31 cellular contexts compared by ENCODE assay signal in the genomic region with DNA sequence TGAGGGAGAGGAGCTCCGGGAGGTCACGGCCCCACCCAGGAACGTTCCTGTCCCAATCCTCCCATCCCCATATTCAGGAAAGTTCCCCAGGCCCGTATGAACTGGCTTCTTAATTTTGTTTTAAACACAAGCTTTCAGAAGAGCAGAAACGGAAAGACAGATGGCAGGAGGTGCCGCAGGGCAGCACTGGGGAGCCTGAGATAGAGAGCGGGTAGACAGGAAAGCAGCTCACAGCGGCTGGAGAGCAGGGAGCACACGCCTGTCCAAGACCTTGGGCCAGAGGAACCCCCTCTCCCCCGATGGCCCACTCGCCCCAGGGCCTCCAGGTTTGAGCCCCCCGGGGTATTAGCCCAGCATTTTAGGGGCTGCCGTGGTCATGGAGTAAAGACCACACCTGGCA.
"Had no signal": no experiment of that assay in that cellular context is flagged by ENCODE, and none has a peak within 500 bp of the region (broad histone marks: within the 10 kb centered on the region; RNA-seq: fewer than 3 reads in every experiment).

No MANE protein-coding gene starts in this region.

- H3K9me3 ChIP-seq: ascending aorta, heart left ventricle, left lung, mucosa of descending colon, pancreas, stomach, thyroid gland had no signal

- H3K4me3 Mint-ChIP-seq: activated naive CD4-positive, alpha-beta T cell treated with anti-CD3 and anti-CD28 coated beads, Interleukin-2, amount 10 ng/mL, durations not matched to agents 7 days and 5 days; activated naive CD8-positive, alpha-beta T cell treated with anti-CD3 and anti-CD28 coated beads, Interleukin-2, amount 10 ng/mL, durations not matched to agents 7 days and 5 days; brain; dendritic cell treated with granulocyte-macrophage colony-stimulating factor and Interleukin-4, amounts not matched to agents 40 ng/mL and 50 ng/mL, for 4 days; endodermal cell; nephron; stimulated activated naive B cell treated with anti-CD40 and anti-IgM and Interleukin-4, amounts not matched to agents 10 μg/mL and 1 μg/mL and 100 μg/mL, for 72 hours; T-helper 17 cell had no signal

- ATAC-seq: activated CD4-positive, CD25-positive, alpha-beta regulatory T cell treated with anti-CD3 and anti-CD28 coated beads, Interleukin-2, amount 50 U/mL, for 24 hours; esophagus mucosa; left lung; mucosa of descending colon; right cardiac atrium; stimulated activated naive B cell treated with anti-CD40 and anti-IgM and Interleukin-4, amounts not matched to agents 10 μg/mL and 1 μg/mL and 100 μg/mL, for 72 hours; T-helper 17 cell had no signal

- H3K9me3 Mint-ChIP-seq: activated naive CD4-positive, alpha-beta T cell treated with anti-CD3 and anti-CD28 coated beads, Interleukin-2, amount 10 ng/mL, durations not matched to agents 7 days and 5 days; activated naive CD8-positive, alpha-beta T cell treated with anti-CD3 and anti-CD28 coated beads, Interleukin-2, amount 10 ng/mL, durations not matched to agents 7 days and 5 days; dendritic cell treated with granulocyte-macrophage colony-stimulating factor and Interleukin-4, amounts not matched to agents 40 ng/mL and 50 ng/mL, for 4 days; endodermal cell; nephron; stimulated activated naive B cell treated with anti-CD40 and anti-IgM and Interleukin-4, amounts not matched to agents 10 μg/mL and 1 μg/mL and 100 μg/mL, for 72 hours had no signal

- H3K27ac ChIP-seq: ascending aorta, cardiac muscle cell, heart left ventricle, left lung, pancreas, stomach, thyroid gland, WERI-Rb-1 had no signal

- H3K27me3 ChIP-seq: ascending aorta, cardiac muscle cell, heart left ventricle, left lung, pancreas, stomach, thyroid gland had no signal

- DNase-seq: activated CD4-positive, alpha-beta T cell treated with anti-CD3 and anti-CD28 coated beads for 48 hours; activated CD4-positive, alpha-beta T cell treated with anti-CD3 and anti-CD28 coated beads, Interleukin-2, amount 50 U/mL, for 48 hours; activated CD8-positive, alpha-beta memory T cell treated with anti-CD3 and anti-CD28 coated beads, Interleukin-2, amount 50 U/mL, for 4 hours; activated gamma-delta T cell; activated naive CD4-positive, alpha-beta T cell treated with anti-CD3 and anti-CD28 coated beads, Interleukin-2, amount 10 ng/mL, durations not matched to agents 7 days and 5 days; activated naive CD8-positive, alpha-beta T cell treated with anti-CD3 and anti-CD28 coated beads, Interleukin-2, amount 10 ng/mL, durations not matched to agents 7 days and 5 days; activated T-cell treated with anti-CD3 and anti-CD28 coated beads, Interleukin-2, amount 50 U/mL, for 1 hour; endodermal cell; foreskin fibroblast; kidney glomerular epithelial cell; nucleus accumbens; stimulated activated CD4-positive, alpha-beta T cell treated with anti-CD3 and anti-CD28 coated beads, Interleukin-15, amount 100 ng/mL, for 24 hours; stimulated activated CD4-positive, alpha-beta T cell treated with anti-CD3 and anti-CD28 coated beads, Interleukin-2, amount 100 ng/mL, for 24 hours; stimulated activated naive B cell treated with anti-CD40 and anti-IgM and Interleukin-4, amounts not matched to agents 10 μg/mL and 1 μg/mL and 100 μg/mL, for 72 hours; stomach; T-helper 17 cell; T1000; thyroid gland; WERI-Rb-1 had no signal

- H3K36me3 ChIP-seq: ascending aorta, cardiac muscle cell, heart left ventricle, left lung, pancreas, thyroid gland, WERI-Rb-1 had no signal

- H3K36me3 Mint-ChIP-seq: activated naive CD4-positive, alpha-beta T cell treated with anti-CD3 and anti-CD28 coated beads, Interleukin-2, amount 10 ng/mL, durations not matched to agents 7 days and 5 days; activated naive CD8-positive, alpha-beta T cell treated with anti-CD3 and anti-CD28 coated beads, Interleukin-2, amount 10 ng/mL, durations not matched to agents 7 days and 5 days; brain; stimulated activated naive B cell treated with anti-CD40 and anti-IgM and Interleukin-4, amounts not matched to agents 10 μg/mL and 1 μg/mL and 100 μg/mL, for 72 hours had no signal

- H3K4me1 ChIP-seq: ascending aorta, left lung, pancreas, stomach, thyroid gland had no signal

- H3K4me1 Mint-ChIP-seq: activated naive CD4-positive, alpha-beta T cell treated with anti-CD3 and anti-CD28 coated beads, Interleukin-2, amount 10 ng/mL, durations not matched to agents 7 days and 5 days; activated naive CD8-positive, alpha-beta T cell treated with anti-CD3 and anti-CD28 coated beads, Interleukin-2, amount 10 ng/mL, durations not matched to agents 7 days and 5 days; stimulated activated naive B cell treated with anti-CD40 and anti-IgM and Interleukin-4, amounts not matched to agents 10 μg/mL and 1 μg/mL and 100 μg/mL, for 72 hours had no signal

- H3K4me3 ChIP-seq: ascending aorta, cardiac muscle cell, heart left ventricle, left lung, mucosa of descending colon, pancreas, stomach, thyroid gland had no signal

- H3K27ac Mint-ChIP-seq: activated naive CD4-positive, alpha-beta T cell treated with anti-CD3 and anti-CD28 coated beads, Interleukin-2, amount 10 ng/mL, durations not matched to agents 7 days and 5 days; activated naive CD8-positive, alpha-beta T cell treated with anti-CD3 and anti-CD28 coated beads, Interleukin-2, amount 10 ng/mL, durations not matched to agents 7 days and 5 days; dendritic cell treated with granulocyte-macrophage colony-stimulating factor and Interleukin-4, amounts not matched to agents 40 ng/mL and 50 ng/mL, for 4 days; endodermal cell; stimulated activated naive B cell treated with anti-CD40 and anti-IgM and Interleukin-4, amounts not matched to agents 10 μg/mL and 1 μg/mL and 100 μg/mL, for 72 hours; T-helper 17 cell had no signal

- H3K27me3 Mint-ChIP-seq: activated naive CD8-positive, alpha-beta T cell treated with anti-CD3 and anti-CD28 coated beads, Interleukin-2, amount 10 ng/mL, durations not matched to agents 7 days and 5 days; dendritic cell treated with granulocyte-macrophage colony-stimulating factor and Interleukin-4, amounts not matched to agents 40 ng/mL and 50 ng/mL, for 4 days; stimulated activated naive B cell treated with anti-CD40 and anti-IgM and Interleukin-4, amounts not matched to agents 10 μg/mL and 1 μg/mL and 100 μg/mL, for 72 hours; T-helper 17 cell had no signal
